In the genomic region with DNA sequence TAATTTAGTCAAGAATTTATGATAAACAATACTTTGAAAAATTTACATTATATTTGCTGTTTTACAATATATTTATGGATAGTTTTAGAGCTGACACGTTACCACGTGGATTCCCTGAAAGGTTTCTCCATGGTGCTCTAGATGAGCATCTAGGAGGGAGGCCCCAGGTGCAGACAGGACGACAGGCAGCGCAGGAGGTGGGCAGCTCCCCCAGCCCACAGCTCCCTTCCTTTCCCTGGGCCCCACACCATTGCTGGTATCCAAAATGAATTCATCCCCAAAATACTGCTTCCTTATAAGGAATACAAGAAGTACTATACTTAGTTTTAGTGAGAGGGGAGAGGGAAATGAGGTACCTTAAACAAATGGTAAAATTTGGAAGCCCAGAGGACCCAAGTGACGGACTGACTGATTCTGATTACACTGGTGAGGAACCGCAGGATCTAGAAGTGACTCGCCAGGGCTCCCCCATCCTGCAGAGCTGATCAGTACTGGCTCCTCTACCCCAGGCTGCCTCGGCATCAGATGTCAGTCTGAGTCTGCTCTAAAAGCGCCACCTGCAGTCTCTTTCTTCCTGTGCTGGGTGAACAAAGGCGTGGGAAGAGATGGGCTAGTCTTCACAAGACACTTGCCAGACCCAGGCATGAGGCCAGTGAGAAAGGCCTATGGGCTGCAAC, we compare ENCODE assay signal across 1 cellular context.
TF ChIP-seq lines count a peak whose summit lies in the region.

No MANE protein-coding gene starts in this region.

TF ChIP-seq in SK-N-SH treated with all-trans-retinoic acid at 6 μM for 48 hours, 23 proteins besides CTCF, POLR2A, EP300 and RAD21 (continued from another document):
- TF ChIP-seq, protein P1, sequence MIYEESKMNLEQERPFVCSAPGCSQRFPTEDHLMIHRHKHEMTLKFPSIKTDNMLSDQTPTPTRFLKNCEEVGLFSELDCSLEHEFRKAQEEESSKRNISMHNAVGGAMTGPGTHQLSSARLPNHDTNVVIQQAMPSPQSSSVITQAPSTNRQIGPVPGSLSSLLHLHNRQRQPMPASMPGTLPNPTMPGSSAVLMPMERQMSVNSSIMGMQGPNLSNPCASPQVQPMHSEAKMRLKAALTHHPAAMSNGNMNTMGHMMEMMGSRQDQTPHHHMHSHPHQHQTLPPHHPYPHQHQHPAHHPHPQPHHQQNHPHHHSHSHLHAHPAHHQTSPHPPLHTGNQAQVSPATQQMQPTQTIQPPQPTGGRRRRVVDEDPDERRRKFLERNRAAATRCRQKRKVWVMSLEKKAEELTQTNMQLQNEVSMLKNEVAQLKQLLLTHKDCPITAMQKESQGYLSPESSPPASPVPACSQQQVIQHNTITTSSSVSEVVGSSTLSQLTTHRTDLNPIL (CRISPR knock-in tag; IDR thresholded peaks at IDR 0.05; ENCODE audit: low read depth) = no peak
- TF ChIP-seq ISL1 (CRISPR knock-in tag; IDR thresholded peaks at IDR 0.05) (no peak), ZC3H10 (CRISPR knock-in tag; IDR thresholded peaks at IDR 0.05) (no peak), PPARA (CRISPR knock-in tag; IDR thresholded peaks at IDR 0.05; ENCODE audit: borderline replicate concordance) (no peak), ESRRG (CRISPR knock-in tag; IDR thresholded peaks at IDR 0.05) (no peak), CSDC2 (CRISPR knock-in tag; IDR thresholded peaks at IDR 0.05) (no peak), ZNF70 (CRISPR knock-in tag; IDR thresholded peaks at IDR 0.05) (no peak), ZFP30 (CRISPR knock-in tag; IDR thresholded peaks at IDR 0.05) (no peak), SNAI2 (CRISPR knock-in tag; IDR thresholded peaks at IDR 0.05) (no peak)
- TF ChIP-seq, protein P2, sequence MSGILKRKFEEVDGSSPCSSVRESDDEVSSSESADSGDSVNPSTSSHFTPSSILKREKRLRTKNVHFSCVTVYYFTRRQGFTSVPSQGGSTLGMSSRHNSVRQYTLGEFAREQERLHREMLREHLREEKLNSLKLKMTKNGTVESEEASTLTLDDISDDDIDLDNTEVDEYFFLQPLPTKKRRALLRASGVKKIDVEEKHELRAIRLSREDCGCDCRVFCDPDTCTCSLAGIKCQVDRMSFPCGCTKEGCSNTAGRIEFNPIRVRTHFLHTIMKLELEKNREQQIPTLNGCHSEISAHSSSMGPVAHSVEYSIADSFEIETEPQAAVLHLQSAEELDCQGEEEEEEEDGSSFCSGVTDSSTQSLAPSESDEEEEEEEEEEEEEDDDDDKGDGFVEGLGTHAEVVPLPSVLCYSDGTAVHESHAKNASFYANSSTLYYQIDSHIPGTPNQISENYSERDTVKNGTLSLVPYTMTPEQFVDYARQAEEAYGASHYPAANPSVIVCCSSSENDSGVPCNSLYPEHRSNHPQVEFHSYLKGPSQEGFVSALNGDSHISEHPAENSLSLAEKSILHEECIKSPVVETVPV (CRISPR knock-in tag; IDR thresholded peaks at IDR 0.05) = no peak
- TF ChIP-seq, protein P3, sequence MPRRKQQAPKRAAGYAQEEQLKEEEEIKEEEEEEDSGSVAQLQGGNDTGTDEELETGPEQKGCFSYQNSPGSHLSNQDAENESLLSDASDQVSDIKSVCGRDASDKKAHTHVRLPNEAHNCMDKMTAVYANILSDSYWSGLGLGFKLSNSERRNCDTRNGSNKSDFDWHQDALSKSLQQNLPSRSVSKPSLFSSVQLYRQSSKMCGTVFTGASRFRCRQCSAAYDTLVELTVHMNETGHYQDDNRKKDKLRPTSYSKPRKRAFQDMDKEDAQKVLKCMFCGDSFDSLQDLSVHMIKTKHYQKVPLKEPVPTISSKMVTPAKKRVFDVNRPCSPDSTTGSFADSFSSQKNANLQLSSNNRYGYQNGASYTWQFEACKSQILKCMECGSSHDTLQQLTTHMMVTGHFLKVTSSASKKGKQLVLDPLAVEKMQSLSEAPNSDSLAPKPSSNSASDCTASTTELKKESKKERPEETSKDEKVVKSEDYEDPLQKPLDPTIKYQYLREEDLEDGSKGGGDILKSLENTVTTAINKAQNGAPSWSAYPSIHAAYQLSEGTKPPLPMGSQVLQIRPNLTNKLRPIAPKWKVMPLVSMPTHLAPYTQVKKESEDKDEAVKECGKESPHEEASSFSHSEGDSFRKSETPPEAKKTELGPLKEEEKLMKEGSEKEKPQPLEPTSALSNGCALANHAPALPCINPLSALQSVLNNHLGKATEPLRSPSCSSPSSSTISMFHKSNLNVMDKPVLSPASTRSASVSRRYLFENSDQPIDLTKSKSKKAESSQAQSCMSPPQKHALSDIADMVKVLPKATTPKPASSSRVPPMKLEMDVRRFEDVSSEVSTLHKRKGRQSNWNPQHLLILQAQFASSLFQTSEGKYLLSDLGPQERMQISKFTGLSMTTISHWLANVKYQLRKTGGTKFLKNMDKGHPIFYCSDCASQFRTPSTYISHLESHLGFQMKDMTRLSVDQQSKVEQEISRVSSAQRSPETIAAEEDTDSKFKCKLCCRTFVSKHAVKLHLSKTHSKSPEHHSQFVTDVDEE (CRISPR knock-in tag; IDR thresholded peaks at IDR 0.05) = no peak
- TF ChIP-seq, protein P4, sequence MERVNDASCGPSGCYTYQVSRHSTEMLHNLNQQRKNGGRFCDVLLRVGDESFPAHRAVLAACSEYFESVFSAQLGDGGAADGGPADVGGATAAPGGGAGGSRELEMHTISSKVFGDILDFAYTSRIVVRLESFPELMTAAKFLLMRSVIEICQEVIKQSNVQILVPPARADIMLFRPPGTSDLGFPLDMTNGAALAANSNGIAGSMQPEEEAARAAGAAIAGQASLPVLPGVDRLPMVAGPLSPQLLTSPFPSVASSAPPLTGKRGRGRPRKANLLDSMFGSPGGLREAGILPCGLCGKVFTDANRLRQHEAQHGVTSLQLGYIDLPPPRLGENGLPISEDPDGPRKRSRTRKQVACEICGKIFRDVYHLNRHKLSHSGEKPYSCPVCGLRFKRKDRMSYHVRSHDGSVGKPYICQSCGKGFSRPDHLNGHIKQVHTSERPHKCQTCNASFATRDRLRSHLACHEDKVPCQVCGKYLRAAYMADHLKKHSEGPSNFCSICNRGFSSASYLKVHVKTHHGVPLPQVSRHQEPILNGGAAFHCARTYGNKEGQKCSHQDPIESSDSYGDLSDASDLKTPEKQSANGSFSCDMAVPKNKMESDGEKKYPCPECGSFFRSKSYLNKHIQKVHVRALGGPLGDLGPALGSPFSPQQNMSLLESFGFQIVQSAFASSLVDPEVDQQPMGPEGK (CRISPR knock-in tag; IDR thresholded peaks at IDR 0.05; ENCODE audit: borderline replicate concordance) = no peak
